8 cellular contexts compared by ENCODE assay signal in genomic region chr12:118120579-118121363, GRCh38. TPM values are rescaled to one million over a fixed set of nuclear protein-coding genes. Genes with fewer than 3 reads are reported as not detected.
DNase-seq lines count a peak whose midpoint lies in the region; ATAC-seq, FAIRE-seq and TF ChIP-seq lines count a peak whose summit lies in the region.

No MANE protein-coding gene starts in this region.

- peak; percentile 64 for TF ChIP-seq CTCF in AG10803 (conservative IDR thresholded peaks at IDR 0.05; ENCODE audit: low read length)
- TF ChIP-seq CTCF in pancreas (IDR thresholded peaks at IDR 0.05), result peak; percentile 53 to 73 (median 68)

- H3K9me3 ChIP-seq in SJSA1 (replicated peaks) (no peaks in the 10 kb centered on the region), pancreas (no peaks in the 10 kb centered on the region)

- intact Hi-C loops in head of caudate nucleus (cut with DNase I) (loop anchor here (5.0 kb wide), 1 partner anchor 257 kb away; the partner anchor contains the start of gene SUDS3), pancreas (cut with DNase I) (loop anchor here in 1 of 3 donors (10.0 kb wide), 1 partner anchor 254 kb away; the partner anchor contains the start of genes SUDS3 and TAOK3)

- CTCF ChIA-PET in activated naive CD4-positive, alpha-beta T cell treated with anti-CD3 and anti-CD28 coated beads, Interleukin-2, amount 10 ng/mL, durations not matched to agents 7 days and 5 days (lab: Charles Lee), result interaction anchor here (0.7 to 3.4 kb wide), 10 partner anchors 11 to 284 kb away, joined by 3 to 47 read pairs (median 4); partner anchors contain the start of genes PEBP1 and SUDS3

- H3K4me3 Mint-ChIP-seq in activated naive CD4-positive, alpha-beta T cell treated with anti-CD3 and anti-CD28 coated beads, Interleukin-2, amount 10 ng/mL, durations not matched to agents 7 days and 5 days, result no peak overlapping the region

- H3K4me3 ChIP-seq in AG10803 (ENCODE audit: low read length) (no peak overlapping the region), SJSA1 (no peak overlapping the region), pancreas (no peak overlapping the region)

- H3K27me3 Mint-ChIP-seq in activated naive CD4-positive, alpha-beta T cell treated with anti-CD3 and anti-CD28 coated beads, Interleukin-2, amount 10 ng/mL, durations not matched to agents 7 days and 5 days, result no peaks in the 10 kb centered on the region

- H3K4me1 ChIP-seq in SJSA1 (replicated peaks) (peaks cover 4% of the 10 kb centered on the region), pancreas (peaks cover 13 to 28% (median 13%) of the 10 kb centered on the region in 3 donors)

- FAIRE-seq in GM19239 (lab: Jason Lieb, UNC), result peak; percentile 63
- no peak for FAIRE-seq in pancreas (lab: Jason Lieb, UNC)
- no peak for FAIRE-seq in urothelium cell line (lab: Jason Lieb, UNC)

- no peaks in the 10 kb centered on the region for H3K36me3 ChIP-seq in SJSA1
- no peaks in the 10 kb centered on the region for H3K36me3 ChIP-seq in pancreas

- H3K27me3 ChIP-seq in SJSA1 (replicated peaks) (no peaks in the 10 kb centered on the region), pancreas (no peaks in the 10 kb centered on the region)

- peak overlapping the region; percentile 57 for H3K27ac ChIP-seq in SJSA1
- H3K27ac ChIP-seq in pancreas, result peak overlapping the region in 3 of 4 donors; percentile 39 to 77 (median 65)

- ATAC-seq in pancreas, result peak; percentile 75 to 89 (median 88)

- no peaks in the 10 kb centered on the region for H3K9me3 Mint-ChIP-seq in activated naive CD4-positive, alpha-beta T cell treated with anti-CD3 and anti-CD28 coated beads, Interleukin-2, amount 10 ng/mL, durations not matched to agents 7 days and 5 days

- H3K27ac Mint-ChIP-seq in activated naive CD4-positive, alpha-beta T cell treated with anti-CD3 and anti-CD28 coated beads, Interleukin-2, amount 10 ng/mL, durations not matched to agents 7 days and 5 days, result no peak overlapping the region

- peaks cover 8% of the 10 kb centered on the region for H3K4me1 Mint-ChIP-seq in activated naive CD4-positive, alpha-beta T cell treated with anti-CD3 and anti-CD28 coated beads, Interleukin-2, amount 10 ng/mL, durations not matched to agents 7 days and 5 days

- 6 to 9% methylated on average over 8 of the region's 8 CpGs for WGBS in pancreas, 2 donors

- DNase-seq in AG10803 (ENCODE audit: low read depth) (peak; percentile 65), GM19239 (ENCODE audit: insufficient read length, low spot score) (peak; percentile 76), LHCN-M2 (ENCODE audit: low read depth) (peak; percentile 78), SJSA1 (ENCODE audit: low read depth in 1 of 2, low spot score in 2 of 2) (peak; percentile 50 to 57), head of caudate nucleus (peak; percentile 61 to 93 (median 80)), pancreas (peak; percentile 68 to 86 (median 78)), urothelium cell line (ENCODE audit: low spot score) (peak; percentile 83)
- peak; percentile 75 for DNase-seq in activated naive CD4-positive, alpha-beta T cell treated with anti-CD3 and anti-CD28 coated beads, Interleukin-2, amount 10 ng/mL, durations not matched to agents 7 days and 5 days

- H3K36me3 Mint-ChIP-seq in activated naive CD4-positive, alpha-beta T cell treated with anti-CD3 and anti-CD28 coated beads, Interleukin-2, amount 10 ng/mL, durations not matched to agents 7 days and 5 days, result no peaks in the 10 kb centered on the region

RNA-seq across cellular contexts. Expression of gene PEBP1, which starts 15.2 kb away (rescaled TPM):
- total RNA-seq in LHCN-M2 (2014; rRNA removed), result 256 and 275 TPM in 2 replicates
- 236 TPM for polyA plus RNA-seq in LHCN-M2 (2012)
- 243 and 309 TPM in 2 replicates for total RNA-seq in SJSA1 (2014; rRNA removed; shearing (Covaris generic))
- total RNA-seq in pancreas, result 100 to 1,000 TPM; 106 to 146 (median 132) TPM
- 100 to 1,000 TPM; 216 to 287 TPM for polyA plus RNA-seq in pancreas

RNA-seq across cellular contexts. Expression of gene VSIG10, which starts 17.0 kb away (rescaled TPM):
- 17.1 and 20.8 TPM in 2 replicates for total RNA-seq in LHCN-M2 (2014; rRNA removed)
- 5.1 TPM for polyA plus RNA-seq in LHCN-M2 (2012)
- 11.8 and 14.6 TPM in 2 replicates for total RNA-seq in SJSA1 (2014; rRNA removed; shearing (Covaris generic))
- total RNA-seq in pancreas, result 10 to 100 TPM; 11.3 to 34.4 (median 16.5) TPM
- 10 to 100 TPM; 15.2 to 16.4 TPM for polyA plus RNA-seq in pancreas

RNA-seq across cellular contexts. Expression of gene WSB2, which starts 59.8 kb away (rescaled TPM):
- total RNA-seq in LHCN-M2 (2014; rRNA removed) (126 and 131 TPM in 2 replicates), pancreas (10 to 100 TPM; 36.3 to 55.2 (median 44.5) TPM)
- polyA plus RNA-seq in LHCN-M2 (2012), result 96.6 TPM
- 160 and 164 TPM in 2 replicates for total RNA-seq in SJSA1 (2014; rRNA removed; shearing (Covaris generic))
- polyA plus RNA-seq in pancreas, result 10 to 100 TPM; 23.7 to 33.2 TPM
